In the genomic region with DNA sequence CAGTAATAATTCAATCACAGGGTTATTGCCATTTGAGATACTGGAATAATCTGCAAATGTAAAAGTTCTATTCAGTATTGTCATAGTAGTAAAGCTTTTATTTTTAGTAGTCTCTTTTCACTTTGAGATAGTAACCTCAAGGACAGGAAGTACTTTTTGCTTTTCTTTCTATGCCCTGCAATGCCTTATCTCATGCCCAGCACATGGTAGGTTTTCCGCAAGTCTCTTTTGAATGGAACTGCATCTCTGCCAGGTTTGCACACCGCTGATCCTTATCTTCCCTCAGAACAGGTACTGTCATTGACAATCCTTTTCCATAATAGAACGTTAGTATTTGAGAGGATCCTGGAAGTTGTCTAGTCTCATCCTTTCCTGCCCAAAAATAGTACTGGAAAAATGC, we compare ENCODE assay signal across 20 cellular contexts.
DNase-seq lines count a peak whose midpoint lies in the region; ATAC-seq, FAIRE-seq and TF ChIP-seq lines count a peak whose summit lies in the region.
"Had no signal": no experiment of that assay in that cellular context is flagged by ENCODE, and none has a peak within 500 bp of the region (broad histone marks: within the 10 kb centered on the region; RNA-seq: fewer than 3 reads in every experiment).

No MANE protein-coding gene starts in this region.

- H3K4me1 ChIP-seq in heart right ventricle (peaks cover 0 to 52% (median 13%) of the 10 kb centered on the region in 9 donors), muscle layer of colon (ENCODE audit: insufficient read depth, low read length) (peaks cover 51% of the 10 kb centered on the region)
- H3K4me1 ChIP-seq: SJSA1 had no signal

- no peak for DNase-seq in Right ventricle myocardium superior
- DNase-seq in heart right ventricle, result no peak
- no peak for DNase-seq in urothelium cell line (ENCODE audit: low spot score)
- DNase-seq in G401 (ENCODE audit: low spot score), result no peak
- DNase-seq: activated CD4-positive, CD25-positive, alpha-beta regulatory T cell treated with anti-CD3 and anti-CD28 coated beads, Interleukin-2, amount 50 U/mL, for 72 hours; activated naive CD4-positive, alpha-beta T cell treated with anti-CD3 and anti-CD28 coated beads for 36 hours; activated T-cell treated with anti-CD3 and anti-CD28 coated beads, Interleukin-2, amount 50 U/mL, for 4 hours; amygdala; Calu3; central memory CD4-positive, alpha-beta T cell; effector CD8-positive, alpha-beta T cell; NCI-H226; small intestine; stimulated activated CD4-positive, alpha-beta T cell treated with anti-CD3 and anti-CD28 coated beads, Interleukin-4, amount 100 ng/mL, for 24 hours had no signal

- intact Hi-C loops in Right ventricle myocardium superior (cut with DNase I), result loop anchor here (10.0 kb wide), 1 partner anchor 92 kb away; the partner anchor contains the start of genes IFNK and MOB3B
- intact Hi-C loops in heart right ventricle (cut with DNase I), result loop anchor here in 2 of 10 donors (5.0 to 10.0 kb wide), 2 partner anchors 35 to 92 kb away; partner anchors contain the start of genes IFNK (in 1 of the 2) and MOB3B (in 1 of the 2)

- H3K9me3 ChIP-seq in heart right ventricle (no peaks in the 10 kb centered on the region), muscle layer of colon (ENCODE audit: low read length) (no peaks in the 10 kb centered on the region)
- H3K9me3 ChIP-seq: SJSA1 had no signal

- no peak overlapping the region for H3K9ac ChIP-seq in muscle layer of colon (ENCODE audit: low read length)

- WGBS in heart right ventricle, 2 donors, result 29 to 35% methylated on average over 3 of the region's 3 CpGs

- H3K4me3 ChIP-seq in heart right ventricle, result no peak overlapping the region
- no peak overlapping the region for H3K4me3 ChIP-seq in muscle layer of colon (ENCODE audit: low read depth in 1 of 2, low read length in 2 of 2)
- H3K4me3 ChIP-seq: SJSA1 had no signal

- H3K27ac ChIP-seq in heart right ventricle, result peak overlapping the region in 1 of 10 donors; percentile 51
- peak overlapping the region; percentile 64 for H3K27ac ChIP-seq in angular gyrus (ENCODE audit: low read depth, low read length)
- H3K27ac ChIP-seq in muscle layer of colon (ENCODE audit: low read depth, low read length), result peak overlapping the region; percentile 5
- H3K27ac ChIP-seq: SJSA1 had no signal

- H3K36me3 ChIP-seq in heart right ventricle, result no peaks in the 10 kb centered on the region
- H3K36me3 ChIP-seq in muscle layer of colon (ENCODE audit: insufficient read depth, low read length), result no peaks in the 10 kb centered on the region
- H3K36me3 ChIP-seq: SJSA1 had no signal

- FAIRE-seq in urothelium cell line (lab: Jason Lieb, UNC), result peak; percentile 59

- in situ Hi-C loops in G401 (cut with HindIII; ENCODE audit: low sequenced_read_pairs), result no loop called here

- ATAC-seq in Right ventricle myocardium superior (ENCODE audit: poor library complexity) (peak; percentile 25), heart right ventricle (no peak), HG02938 (IDR thresholded peaks at IDR 0.05; ENCODE audit: unreplicated experiment) (no peak), GM19351 (IDR thresholded peaks at IDR 0.05; ENCODE audit: unreplicated experiment) (no peak)
- ATAC-seq: activated T-cell treated with anti-CD3 and anti-CD28 coated beads, Interleukin-2, amount 50 U/mL, for 4 hours; esophagus mucosa had no signal

- H3K27me3 ChIP-seq in heart right ventricle, result no peaks in the 10 kb centered on the region
- no peaks in the 10 kb centered on the region for H3K27me3 ChIP-seq in muscle layer of colon (ENCODE audit: control insufficient read depth in 1 of 2, insufficient read depth in 2 of 2, low read length in 2 of 2)
- H3K27me3 ChIP-seq: SJSA1 had no signal

- TF ChIP-seq CTCF in heart right ventricle (IDR thresholded peaks at IDR 0.05), result no peak
